1 cellular context compared by ENCODE assay signal in the genomic region with DNA sequence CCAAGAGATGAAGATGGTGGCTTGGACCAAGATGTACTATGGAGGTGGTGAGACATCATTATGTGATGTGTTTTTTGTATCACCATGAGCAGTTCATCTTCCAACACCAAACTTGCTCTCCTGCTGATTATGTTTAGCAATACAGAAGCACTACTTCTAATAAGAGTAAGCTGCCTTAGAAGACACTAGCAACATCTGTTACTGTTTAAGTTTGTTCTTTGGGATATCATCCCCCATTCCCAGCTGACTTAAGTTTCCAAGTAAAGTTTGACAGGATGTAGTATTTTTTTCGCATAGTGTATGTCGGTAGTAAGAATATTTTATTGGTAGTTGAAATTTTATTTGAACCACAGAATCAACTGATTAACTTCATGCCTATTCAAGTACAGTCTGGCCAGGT.
TF ChIP-seq lines count a peak whose summit lies in the region.

No MANE protein-coding gene starts in this region.

TF ChIP-seq in GM12878, 131 proteins besides CTCF, POLR2A, EP300 and RAD21 (continued from another document):
- TF ChIP-seq PRDM15 (CRISPR knock-in tag; IDR thresholded peaks at IDR 0.05) (no peak), ZZZ3 (IDR thresholded peaks at IDR 0.05; ENCODE audit: control insufficient read depth, insufficient read length, low read depth) (no peak), ZNF207 (IDR thresholded peaks at IDR 0.05; ENCODE audit: borderline replicate concordance) (no peak), TAF1 (IDR thresholded peaks at IDR 0.05; ENCODE audit: borderline replicate concordance, low read depth, low read length) (no peak), JUNB (IDR thresholded peaks at IDR 0.05) (no peak), IRF5 (IDR thresholded peaks at IDR 0.05; ENCODE audit: borderline replicate concordance) (no peak), RAD51 (IDR thresholded peaks at IDR 0.05) (no peak)
- TF ChIP-seq, protein P1, sequence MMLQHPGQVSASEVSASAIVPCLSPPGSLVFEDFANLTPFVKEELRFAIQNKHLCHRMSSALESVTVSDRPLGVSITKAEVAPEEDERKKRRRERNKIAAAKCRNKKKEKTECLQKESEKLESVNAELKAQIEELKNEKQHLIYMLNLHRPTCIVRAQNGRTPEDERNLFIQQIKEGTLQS (IDR thresholded peaks at IDR 0.05; ENCODE audit: borderline replicate concordance, extremely low read depth, low read depth, low read length), result no peak
